Comparison of ENCODE assay signal across 15 cellular contexts in genomic region chr18:50289103-50289433, GRCh38. TPM values are rescaled to one million over a fixed set of nuclear protein-coding genes. Genes with fewer than 3 reads are reported as not detected.
DNase-seq lines count a peak whose midpoint lies in the region; ATAC-seq and TF ChIP-seq lines count a peak whose summit lies in the region.
"Had no signal": no experiment of that assay in that cellular context is flagged by ENCODE, and none has a peak within 500 bp of the region (broad histone marks: within the 10 kb centered on the region; RNA-seq: fewer than 3 reads in every experiment).

No MANE protein-coding gene starts in this region.

- H3K27me3 Mint-ChIP-seq in T-helper 1 cell treated with Interleukin-12 subunit alpha and Interleukin-12 subunit beta and Interleukin-4 antibody, amounts not matched to agents 30 μg/mL and 1 μg/mL, for 36 hours (ENCODE audit: low read depth) = no peaks in the 10 kb centered on the region
- no peaks in the 10 kb centered on the region for H3K27me3 Mint-ChIP-seq in activated T-helper 1 cell treated with anti-CD3 and anti-CD28 coated beads, Interleukin-12 subunit alpha, Interleukin-12 subunit beta, Interleukin-2, Interleukin-4 antibody, amounts not matched to agents 30 ng/mL and 10 ng/mL and 1 ng/mL, durations not matched to agents 14 hours and 24 hours and 36 hours (ENCODE audit: insufficient read depth)
- H3K27me3 Mint-ChIP-seq in nephron progenitor cell (ENCODE audit: low read depth, poor library complexity) = peaks cover 6% of the 10 kb centered on the region

- TF ChIP-seq CTCF in HCT116 (IDR thresholded peaks at IDR 0.05 in 2 of 3, conservative IDR thresholded peaks at IDR 0.05 in 1 of 3; ENCODE audit: borderline replicate concordance in 1 of 3, insufficient read depth in 1 of 3, low read depth in 2 of 3, low read length in 2 of 3) (no peak), nephron progenitor cell (IDR thresholded peaks at IDR 0.05) (no peak)

- peaks cover 5 to 22% of the 10 kb centered on the region in 2 experiments; a peak in 3 of 4 replicates for H3K4me1 ChIP-seq in HCT116 (ENCODE audit: control insufficient read depth in 1 of 2, insufficient read depth in 2 of 2, low read length in 2 of 2)
- H3K4me1 ChIP-seq: thyroid gland had no signal

- H3K36me3 ChIP-seq in HCT116 (ENCODE audit: control insufficient read depth in 1 of 2, insufficient read depth in 2 of 2, low read length in 2 of 2) = peaks cover 4 to 14% of the 10 kb centered on the region in 2 experiments; a peak in 3 of 4 replicates
- H3K36me3 ChIP-seq: ovary had no signal

- peaks cover 20% of the 10 kb centered on the region for H3K4me1 Mint-ChIP-seq in T-helper 1 cell treated with Interleukin-12 subunit alpha and Interleukin-12 subunit beta and Interleukin-4 antibody, amounts not matched to agents 30 μg/mL and 1 μg/mL, for 36 hours (ENCODE audit: low read depth)
- H3K4me1 Mint-ChIP-seq in activated T-helper 1 cell treated with anti-CD3 and anti-CD28 coated beads, Interleukin-12 subunit alpha, Interleukin-12 subunit beta, Interleukin-2, Interleukin-4 antibody, amounts not matched to agents 30 ng/mL and 10 ng/mL and 1 ng/mL, durations not matched to agents 14 hours and 24 hours and 36 hours (ENCODE audit: low read depth) = peaks cover 25% of the 10 kb centered on the region
- peaks cover 23% of the 10 kb centered on the region for H3K4me1 Mint-ChIP-seq in nephron progenitor cell

- ATAC-seq in HCT116 (no peak), HG02759 (IDR thresholded peaks at IDR 0.05; ENCODE audit: unreplicated experiment) (no peak)

- H3K9me2 ChIP-seq in HCT116 (ENCODE audit: insufficient read depth) = no peaks in the 10 kb centered on the region

- TF ChIP-seq RAD21 in HCT116 (IDR thresholded peaks at IDR 0.05; ENCODE audit: low read depth) = no peak

- no peak for TF ChIP-seq POLR2A in HCT116 (IDR thresholded peaks at IDR 0.05; ENCODE audit: borderline replicate concordance, extremely low read depth, insufficient read depth, insufficient read length)

- CTCF ChIA-PET in HCT116 (lab: Charles Lee) = interaction anchor here (1.3 kb wide), 1 partner anchor 68 kb away, joined by 4 read pairs; no protein-coding TSS in a partner anchor

- intact Hi-C loops in HCT116 (cut with micrococcal nuclease) = loop anchor here (5.0 to 10.0 kb wide), 3 partner anchors 68 to 794 kb away; partner anchors contain the start of gene RPL17
- intact Hi-C loops in activated T-helper 1 cell treated with anti-CD3 and anti-CD28 coated beads, Interleukin-12 subunit alpha, Interleukin-12 subunit beta, Interleukin-2, Interleukin-4 antibody, amounts not matched to agents 30 ng/mL and 10 ng/mL and 1 ng/mL, durations not matched to agents 14 hours and 24 hours and 36 hours (cut with micrococcal nuclease) = loop anchor here (5.0 to 10.0 kb wide), 6 partner anchors 676 to 1344 kb away; partner anchors contain the start of genes ELAC1, MEX3C and SMAD4

- H3K27me3 ChIP-seq in HCT116 (ENCODE audit: insufficient read depth, low read length) = no peaks in the 10 kb centered on the region
- H3K27me3 ChIP-seq: ovary, thyroid gland had no signal

- peaks cover 22% of the 10 kb centered on the region for H3K79me2 ChIP-seq in HCT116 (ENCODE audit: insufficient read depth, low read length)

- H3K4me3 Mint-ChIP-seq in T-helper 1 cell treated with Interleukin-12 subunit alpha and Interleukin-12 subunit beta and Interleukin-4 antibody, amounts not matched to agents 30 μg/mL and 1 μg/mL, for 36 hours = peak overlapping the region; percentile 72
- peak overlapping the region; percentile 68 for H3K4me3 Mint-ChIP-seq in activated T-helper 1 cell treated with anti-CD3 and anti-CD28 coated beads, Interleukin-12 subunit alpha, Interleukin-12 subunit beta, Interleukin-2, Interleukin-4 antibody, amounts not matched to agents 30 ng/mL and 10 ng/mL and 1 ng/mL, durations not matched to agents 14 hours and 24 hours and 36 hours
- H3K4me3 Mint-ChIP-seq in nephron progenitor cell = peak overlapping the region; percentile 70

- no peak overlapping the region for H3K27ac ChIP-seq in HCT116 (ENCODE audit: low read depth, low read length)

- peaks cover 22% of the 10 kb centered on the region for H3K36me3 Mint-ChIP-seq in T-helper 1 cell treated with Interleukin-12 subunit alpha and Interleukin-12 subunit beta and Interleukin-4 antibody, amounts not matched to agents 30 μg/mL and 1 μg/mL, for 36 hours (ENCODE audit: low read depth)
- H3K36me3 Mint-ChIP-seq in activated T-helper 1 cell treated with anti-CD3 and anti-CD28 coated beads, Interleukin-12 subunit alpha, Interleukin-12 subunit beta, Interleukin-2, Interleukin-4 antibody, amounts not matched to agents 30 ng/mL and 10 ng/mL and 1 ng/mL, durations not matched to agents 14 hours and 24 hours and 36 hours (ENCODE audit: low read depth) = peaks cover 23% of the 10 kb centered on the region
- peaks cover 14% of the 10 kb centered on the region for H3K36me3 Mint-ChIP-seq in nephron progenitor cell (ENCODE audit: low read depth)

- no TSS peak for BruUV-seq in HCT116 (replicated peaks; lab: Mats Ljungman, UMichigan)

- H3K27ac Mint-ChIP-seq in T-helper 1 cell treated with Interleukin-12 subunit alpha and Interleukin-12 subunit beta and Interleukin-4 antibody, amounts not matched to agents 30 μg/mL and 1 μg/mL, for 36 hours = peak overlapping the region; percentile 68
- peak overlapping the region; percentile 69 for H3K27ac Mint-ChIP-seq in activated T-helper 1 cell treated with anti-CD3 and anti-CD28 coated beads, Interleukin-12 subunit alpha, Interleukin-12 subunit beta, Interleukin-2, Interleukin-4 antibody, amounts not matched to agents 30 ng/mL and 10 ng/mL and 1 ng/mL, durations not matched to agents 14 hours and 24 hours and 36 hours
- no peak overlapping the region for H3K27ac Mint-ChIP-seq in nephron progenitor cell

- RAD21 ChIA-PET in HCT116 (lab: Charles Lee; ENCODE audit: low non-redundant PET in 1 of 2, low total read pairs in 2 of 2, uncharacterized antibody in 2 of 2, unreplicated experiment in 2 of 2) = no interaction called here

- H3K9me3 ChIP-seq in HCT116 (ENCODE audit: control insufficient read depth in 1 of 2, insufficient read depth in 1 of 2, low read depth in 1 of 2, low read length in 2 of 2) = no peaks in the 10 kb centered on the region; a peak in 1 of 4 replicates
- H3K9me3 ChIP-seq: ovary, thyroid gland had no signal

- H4K20me1 ChIP-seq in HCT116 (ENCODE audit: insufficient read depth) = no peaks in the 10 kb centered on the region

- no peak overlapping the region for H3K9ac ChIP-seq in HCT116 (ENCODE audit: low read length)

- H2AFZ ChIP-seq in HCT116 (ENCODE audit: low read depth, low read length, poor library complexity, severe bottlenecking) = peak overlapping the region; percentile 54

- POLR2A ChIA-PET in HCT116 (lab: Charles Lee) = no interaction called here

- DNase-seq in T-helper 1 cell = no peak
- DNase-seq in HCT116 (ENCODE audit: low read depth, low spot score) = no peak
- DNase-seq in activated T-helper 1 cell treated with anti-CD3 and anti-CD28 coated beads, Interleukin-12 subunit alpha, Interleukin-12 subunit beta, Interleukin-2, Interleukin-4 antibody, amounts not matched to agents 30 ng/mL and 10 ng/mL and 1 ng/mL, durations not matched to agents 14 hours and 24 hours and 36 hours (ENCODE audit: low spot score) = no peak
- no peak for DNase-seq in nephron progenitor cell
- no peak for DNase-seq in HuH-7 (ENCODE audit: low spot score)
- DNase-seq in NCI-H446 (lab: John Stamatoyannopoulos, UW) = no peak
- DNase-seq: activated CD8-positive, alpha-beta memory T cell treated with anti-CD3 and anti-CD28 coated beads, Interleukin-2, amount 50 U/mL, for 48 hours; effector CD4-positive, alpha-beta T cell; NCI-H1092 treated with DMSO at 0.1 percent for 48 hours; stimulated activated CD4-positive, alpha-beta T cell treated with anti-CD3 and anti-CD28 coated beads, Interleukin-15, amount 100 ng/mL, for 24 hours; thyroid gland had no signal

- no peak overlapping the region for H3K4me3 ChIP-seq in HCT116 (replicated peaks in 1 of 2; ENCODE audit: low read depth in 1 of 2, low read length in 2 of 2)
- H3K4me3 ChIP-seq: lung had no signal

- no peaks in the 10 kb centered on the region for H3K9me3 Mint-ChIP-seq in T-helper 1 cell treated with Interleukin-12 subunit alpha and Interleukin-12 subunit beta and Interleukin-4 antibody, amounts not matched to agents 30 μg/mL and 1 μg/mL, for 36 hours
- no peaks in the 10 kb centered on the region for H3K9me3 Mint-ChIP-seq in activated T-helper 1 cell treated with anti-CD3 and anti-CD28 coated beads, Interleukin-12 subunit alpha, Interleukin-12 subunit beta, Interleukin-2, Interleukin-4 antibody, amounts not matched to agents 30 ng/mL and 10 ng/mL and 1 ng/mL, durations not matched to agents 14 hours and 24 hours and 36 hours
- H3K9me3 Mint-ChIP-seq in nephron progenitor cell = no peaks in the 10 kb centered on the region

- no peak overlapping the region for H3K4me2 ChIP-seq in HCT116 (ENCODE audit: low read length)

TF ChIP-seq in HCT116, 20 proteins besides CTCF, POLR2A, EP300 and RAD21 (continues in another document):
- TF ChIP-seq ATF3 (IDR thresholded peaks at IDR 0.05) (no peak), CBX3 (IDR thresholded peaks at IDR 0.05; ENCODE audit: low read depth) (no peak), MAX (IDR thresholded peaks at IDR 0.05) (no peak)

RNA-seq across cellular contexts. Expression of gene CXXC1, which starts 1.6 kb away (rescaled TPM):
- total RNA-seq in HCT116 (2021; ENCODE audit: unreplicated experiment) = 101 TPM
- 97.1 and 126 TPM in 2 replicates for polyA plus RNA-seq in HCT116 (2012)
- total RNA-seq in activated T-helper 1 cell treated with anti-CD3 and anti-CD28 coated beads, Interleukin-12 subunit alpha, Interleukin-12 subunit beta, Interleukin-2, Interleukin-4 antibody, amounts not matched to agents 30 ng/mL and 10 ng/mL and 1 ng/mL, durations not matched to agents 14 hours and 24 hours and 36 hours = 114 and 117 TPM in 2 replicates

RNA-seq across cellular contexts. Expression of gene MBD1, which starts 7.7 kb away (rescaled TPM):
- total RNA-seq in HCT116 (2021; ENCODE audit: unreplicated experiment) = 63.9 TPM
- polyA plus RNA-seq in HCT116 (2012) = 48.4 and 52.8 TPM in 2 replicates
- total RNA-seq in activated T-helper 1 cell treated with anti-CD3 and anti-CD28 coated beads, Interleukin-12 subunit alpha, Interleukin-12 subunit beta, Interleukin-2, Interleukin-4 antibody, amounts not matched to agents 30 ng/mL and 10 ng/mL and 1 ng/mL, durations not matched to agents 14 hours and 24 hours and 36 hours = 94.8 and 95.2 TPM in 2 replicates

RNA-seq across cellular contexts. Expression of gene CFAP53, which starts 22.8 kb away (rescaled TPM):
- total RNA-seq in HCT116 (2021; ENCODE audit: unreplicated experiment) = 1.1 TPM
- polyA plus RNA-seq in HCT116 (2012) = 1.4 and 2.0 TPM in 2 replicates
- total RNA-seq in activated T-helper 1 cell treated with anti-CD3 and anti-CD28 coated beads, Interleukin-12 subunit alpha, Interleukin-12 subunit beta, Interleukin-2, Interleukin-4 antibody, amounts not matched to agents 30 ng/mL and 10 ng/mL and 1 ng/mL, durations not matched to agents 14 hours and 24 hours and 36 hours = 0.31 and 0.34 TPM in 2 replicates
